In the genomic region with DNA sequence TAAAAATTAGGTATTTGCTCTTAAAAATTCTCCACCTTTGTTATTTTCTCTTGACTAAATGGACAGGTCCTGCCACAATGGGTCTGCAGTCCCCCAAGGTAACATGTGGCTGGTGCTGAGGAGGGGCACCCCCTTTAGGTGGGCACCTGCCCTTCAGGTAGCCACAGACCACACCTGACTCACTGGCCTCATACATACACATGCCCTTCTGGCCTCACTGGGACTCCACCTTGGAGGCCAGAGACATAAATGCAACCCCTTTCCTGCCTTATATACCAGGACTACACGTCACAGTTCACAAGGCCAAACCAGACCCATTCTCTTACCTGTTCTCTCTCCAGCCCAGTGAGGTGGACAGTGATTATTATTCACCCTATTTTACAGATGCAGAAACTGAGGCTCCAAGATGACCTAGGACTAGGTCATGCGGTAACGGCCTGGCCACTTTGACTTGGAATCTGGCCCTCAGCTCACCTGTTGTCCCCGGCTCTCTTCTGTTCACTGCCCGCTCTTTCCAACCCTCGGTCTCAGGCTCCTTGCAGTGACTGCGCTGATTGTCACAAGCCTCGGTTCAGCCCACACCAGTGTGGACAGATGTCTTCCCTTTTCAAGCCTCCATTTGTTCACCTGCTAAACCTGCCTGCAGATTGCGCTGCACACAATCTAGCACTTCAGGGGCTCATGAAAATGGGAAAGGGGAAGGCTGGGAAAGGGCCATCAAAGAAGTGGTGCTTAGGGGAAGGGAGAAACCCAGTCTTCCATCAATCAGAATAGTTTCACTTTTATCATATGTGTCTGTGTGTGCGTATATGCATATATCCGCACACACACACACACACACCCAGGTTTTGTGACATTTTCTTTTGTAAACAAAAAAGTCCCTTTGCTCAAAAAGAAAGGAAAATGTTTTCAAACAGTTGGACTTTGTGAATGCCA, we compare ENCODE assay signal across 8 cellular contexts.
DNase-seq lines count a peak whose midpoint lies in the region; ATAC-seq and TF ChIP-seq lines count a peak whose summit lies in the region.

No MANE protein-coding gene starts in this region.

- H3K27ac ChIP-seq in spleen: peak overlapping the region in 6 of 8 donors; percentile 2 to 72 (median 28)

- no peaks in the 10 kb centered on the region for H3K36me3 ChIP-seq in spleen

- no peak for TF ChIP-seq POLR2A in spleen (IDR thresholded peaks at IDR 0.05)

- TF ChIP-seq CTCF in spleen (IDR thresholded peaks at IDR 0.05 in 8 of 11, conservative IDR thresholded peaks at IDR 0.05 in 3 of 11) (no peak), GM20000 (IDR thresholded peaks at IDR 0.05; ENCODE audit: extremely low read depth, missing control alignments) (no peak)

- H3K4me1 Mint-ChIP-seq in activated T-helper 1 cell treated with anti-CD3 and anti-CD28 coated beads, Interleukin-12 subunit alpha, Interleukin-12 subunit beta, Interleukin-2, Interleukin-4 antibody, amounts not matched to agents 30 ng/mL and 10 ng/mL and 1 ng/mL, durations not matched to agents 14 hours and 24 hours and 36 hours (ENCODE audit: low read depth): peaks cover 42% of the 10 kb centered on the region

- peak overlapping the region in 1 of 8 donors; percentile 26 for H3K4me3 ChIP-seq in spleen

- peaks cover 12% of the 10 kb centered on the region for H3K9me3 Mint-ChIP-seq in activated T-helper 1 cell treated with anti-CD3 and anti-CD28 coated beads, Interleukin-12 subunit alpha, Interleukin-12 subunit beta, Interleukin-2, Interleukin-4 antibody, amounts not matched to agents 30 ng/mL and 10 ng/mL and 1 ng/mL, durations not matched to agents 14 hours and 24 hours and 36 hours

- no peaks in the 10 kb centered on the region for H3K27me3 Mint-ChIP-seq in activated T-helper 1 cell treated with anti-CD3 and anti-CD28 coated beads, Interleukin-12 subunit alpha, Interleukin-12 subunit beta, Interleukin-2, Interleukin-4 antibody, amounts not matched to agents 30 ng/mL and 10 ng/mL and 1 ng/mL, durations not matched to agents 14 hours and 24 hours and 36 hours (ENCODE audit: insufficient read depth)

- ATAC-seq in activated CD4-positive, CD25-positive, alpha-beta regulatory T cell treated with anti-CD3 and anti-CD28 coated beads, Interleukin-2, amount 50 U/mL, for 24 hours: peak; percentile 49 to 51
- peak; percentile 10 for ATAC-seq in HG03097 (IDR thresholded peaks at IDR 0.05; ENCODE audit: low FRiP score, unreplicated experiment)
- no peak for ATAC-seq in HG02870 (IDR thresholded peaks at IDR 0.05; ENCODE audit: unreplicated experiment)

- no peak for DNase-seq in activated CD4-positive, CD25-positive, alpha-beta regulatory T cell (lab: John Stamatoyannopoulos, UW)
- DNase-seq in activated T-helper 1 cell treated with anti-CD3 and anti-CD28 coated beads, Interleukin-12 subunit alpha, Interleukin-12 subunit beta, Interleukin-2, Interleukin-4 antibody, amounts not matched to agents 30 ng/mL and 10 ng/mL and 1 ng/mL, durations not matched to agents 14 hours and 24 hours and 36 hours (ENCODE audit: low spot score): no peak
- DNase-seq in spleen (no peak), GM20000 (ENCODE audit: low spot score) (no peak), NCI-H345 (lab: John Stamatoyannopoulos, UW) (no peak)

- intact Hi-C loops in activated T-helper 1 cell treated with anti-CD3 and anti-CD28 coated beads, Interleukin-12 subunit alpha, Interleukin-12 subunit beta, Interleukin-2, Interleukin-4 antibody, amounts not matched to agents 30 ng/mL and 10 ng/mL and 1 ng/mL, durations not matched to agents 14 hours and 24 hours and 36 hours (cut with micrococcal nuclease): loop anchor here (1.0 to 5.0 kb wide), 3 partner anchors 78 to 259 kb away; partner anchors contain the start of gene PFDN4
- intact Hi-C loops in spleen (cut with DNase I; ENCODE audit: low total_unique reads): loop anchor here (10.0 kb wide), 1 partner anchor 534 kb away; no protein-coding TSS in a partner anchor

- H3K27ac Mint-ChIP-seq in activated T-helper 1 cell treated with anti-CD3 and anti-CD28 coated beads, Interleukin-12 subunit alpha, Interleukin-12 subunit beta, Interleukin-2, Interleukin-4 antibody, amounts not matched to agents 30 ng/mL and 10 ng/mL and 1 ng/mL, durations not matched to agents 14 hours and 24 hours and 36 hours: peak overlapping the region; percentile 92

- peaks cover 4% of the 10 kb centered on the region for H3K36me3 Mint-ChIP-seq in activated T-helper 1 cell treated with anti-CD3 and anti-CD28 coated beads, Interleukin-12 subunit alpha, Interleukin-12 subunit beta, Interleukin-2, Interleukin-4 antibody, amounts not matched to agents 30 ng/mL and 10 ng/mL and 1 ng/mL, durations not matched to agents 14 hours and 24 hours and 36 hours (ENCODE audit: low read depth)

- peaks cover 12 to 35% (median 26%) of the 10 kb centered on the region in 6 donors for H3K4me1 ChIP-seq in spleen

- H3K9me3 ChIP-seq in spleen: peaks cover 0 to 14% (median 10%) of the 10 kb centered on the region in 8 donors

- WGBS in spleen, 5 donors: 80 to 86% (median 85%) methylated on average over 11 of the region's 11 CpGs

- no peaks in the 10 kb centered on the region for H3K27me3 ChIP-seq in spleen (replicated peaks in 1 of 7)

- peak overlapping the region; percentile 72 for H3K4me3 Mint-ChIP-seq in activated T-helper 1 cell treated with anti-CD3 and anti-CD28 coated beads, Interleukin-12 subunit alpha, Interleukin-12 subunit beta, Interleukin-2, Interleukin-4 antibody, amounts not matched to agents 30 ng/mL and 10 ng/mL and 1 ng/mL, durations not matched to agents 14 hours and 24 hours and 36 hours
